Comparison of ENCODE assay signal across 9 cellular contexts in genomic region chr6:134172020-134172766, GRCh38.
DNase-seq lines count a peak whose midpoint lies in the region; ATAC-seq and TF ChIP-seq lines count a peak whose summit lies in the region.
"Had no signal": no experiment of that assay in that cellular context is flagged by ENCODE, and none has a peak within 500 bp of the region (broad histone marks: within the 10 kb centered on the region; RNA-seq: fewer than 3 reads in every experiment).

No MANE protein-coding gene starts in this region.

- no peak for DNase-seq in activated naive CD4-positive, alpha-beta T cell (lab: John Stamatoyannopoulos, UW)
- DNase-seq in lower lobe of right lung = no peak
- no peak for DNase-seq in tibial artery
- DNase-seq in H7 = no peak
- no peak for DNase-seq in NOMO-1 treated with dmso at 0.1 percent for 144 hours (lab: John Stamatoyannopoulos, UW; ENCODE audit: unreplicated experiment)
- DNase-seq: NCI-H510A treated with DMSO at 0.1 percent for 48 hours had no signal

- no peaks in the 10 kb centered on the region for H3K9me3 ChIP-seq in lower lobe of right lung
- no peaks in the 10 kb centered on the region for H3K9me3 ChIP-seq in tibial artery

- H3K27ac ChIP-seq in lower lobe of right lung = peak overlapping the region; percentile 99
- H3K27ac ChIP-seq in tibial artery = no peak overlapping the region

- H3K36me3 Mint-ChIP-seq in activated naive CD4-positive, alpha-beta T cell treated with anti-CD3 and anti-CD28 coated beads, Interleukin-2, amount 50 U/mL, for 24 hours = peaks cover 26% of the 10 kb centered on the region
- peaks cover 40% of the 10 kb centered on the region for H3K36me3 Mint-ChIP-seq in brain

- H3K4me3 Mint-ChIP-seq in activated naive CD4-positive, alpha-beta T cell treated with anti-CD3 and anti-CD28 coated beads, Interleukin-2, amount 50 U/mL, for 24 hours = peak overlapping the region; percentile 96
- peak overlapping the region; percentile 90 to 99 (median 98) for H3K4me3 Mint-ChIP-seq in brain

- H3K9me3 Mint-ChIP-seq in activated naive CD4-positive, alpha-beta T cell treated with anti-CD3 and anti-CD28 coated beads, Interleukin-2, amount 50 U/mL, for 24 hours = no peaks in the 10 kb centered on the region
- H3K9me3 Mint-ChIP-seq in brain = peaks cover 0 to under 1% (median under 1%) of the 10 kb centered on the region in 5 experiments

- intact Hi-C loops in lower lobe of right lung (cut with DNase I) (loop anchor here (5.0 kb wide), 2 partner anchors 470 to 650 kb away; no protein-coding TSS in a partner anchor), tibial artery (cut with DNase I; ENCODE audit: low total_unique reads) (loop anchor here (5.0 to 10.0 kb wide), 2 partner anchors 203 to 650 kb away; no protein-coding TSS in a partner anchor)

- no peak for TF ChIP-seq CTCF in brain (conservative IDR thresholded peaks at IDR 0.05)
- TF ChIP-seq CTCF in lower lobe of right lung (IDR thresholded peaks at IDR 0.05) = no peak
- no peak for TF ChIP-seq CTCF in tibial artery (IDR thresholded peaks at IDR 0.05)

- H3K36me3 ChIP-seq in lower lobe of right lung (peaks cover 64% of the 10 kb centered on the region), tibial artery (peaks cover 27 to 57% (median 38%) of the 10 kb centered on the region in 3 donors), H7 (replicated peaks; ENCODE audit: control insufficient read depth, insufficient read depth, low read length) (peaks cover 25% of the 10 kb centered on the region)

- H3K27me3 ChIP-seq in lower lobe of right lung (ENCODE audit: low read depth) = no peaks in the 10 kb centered on the region
- no peaks in the 10 kb centered on the region for H3K27me3 ChIP-seq in tibial artery
- H3K27me3 ChIP-seq in H7 (ENCODE audit: control insufficient read depth, insufficient read depth, low read length) = peaks cover 3% of the 10 kb centered on the region

- H3K4me1 Mint-ChIP-seq in activated naive CD4-positive, alpha-beta T cell treated with anti-CD3 and anti-CD28 coated beads, Interleukin-2, amount 50 U/mL, for 24 hours = peaks cover 57% of the 10 kb centered on the region
- H3K4me1 Mint-ChIP-seq in brain = peaks cover 34% of the 10 kb centered on the region

- ATAC-seq in lower lobe of right lung (no peak), GM21717 (IDR thresholded peaks at IDR 0.05; ENCODE audit: unreplicated experiment) (no peak)

- H3K4me1 ChIP-seq in lower lobe of right lung (peaks cover 52% of the 10 kb centered on the region), tibial artery (peaks cover 0 to 16% (median 10%) of the 10 kb centered on the region in 4 donors)

- H3K4me3 ChIP-seq in lower lobe of right lung (peak overlapping the region; percentile 67), tibial artery (peak overlapping the region; percentile 80 to 90), H7 (ENCODE audit: insufficient read depth, low read depth, low read length) (no peak overlapping the region)

- H3K27ac Mint-ChIP-seq in activated naive CD4-positive, alpha-beta T cell treated with anti-CD3 and anti-CD28 coated beads, Interleukin-2, amount 50 U/mL, for 24 hours = no peak overlapping the region
- H3K27ac Mint-ChIP-seq in brain = peak overlapping the region in 2 of 5 experiments; percentile 40 to 91

- no peaks in the 10 kb centered on the region for H3K27me3 Mint-ChIP-seq in activated naive CD4-positive, alpha-beta T cell treated with anti-CD3 and anti-CD28 coated beads, Interleukin-2, amount 50 U/mL, for 24 hours
- H3K27me3 Mint-ChIP-seq in brain = peaks cover 9% of the 10 kb centered on the region
